In genomic region chr16:364595-365491, GRCh38 we compare ENCODE assay signal across 1 cellular context.
A peak's percentile ranks its signal among the peaks of the same experiment; 100 is the strongest.
TF ChIP-seq lines count a peak whose summit lies in the region.

No MANE protein-coding gene starts in this region.

TF ChIP-seq in HepG2, 621 proteins besides CTCF, POLR2A, EP300 and RAD21 (continued from another document):
- TF ChIP-seq NFAT5 (CRISPR knock-in tag; IDR thresholded peaks at IDR 0.05) (no peak), GLI4 (CRISPR knock-in tag; IDR thresholded peaks at IDR 0.05; ENCODE audit: borderline replicate concordance) (no peak), SRY (CRISPR knock-in tag; IDR thresholded peaks at IDR 0.05) (0 out of 2 replicates have a peak, but pooled peaks have one; percentile 23), ZNF784 (CRISPR knock-in tag; IDR thresholded peaks at IDR 0.05; ENCODE audit: borderline replicate concordance) (no peak), AGO1 (IDR thresholded peaks at IDR 0.05; ENCODE audit: low read depth, low read length, poor library complexity, severe bottlenecking) (peak; percentile 93), NRL (CRISPR knock-in tag; IDR thresholded peaks at IDR 0.05; ENCODE audit: borderline replicate concordance) (peak; percentile 28; the same call in 1 of the 2 replicates), IKZF5 (CRISPR knock-in tag; IDR thresholded peaks at IDR 0.05) (0 out of 2 replicates have a peak, but pooled peaks have one; percentile 44), ZC3H13 (CRISPR knock-in tag; IDR thresholded peaks at IDR 0.05) (peak; percentile 57; the same call in 1 of the 2 replicates), DZIP1 (CRISPR knock-in tag; IDR thresholded peaks at IDR 0.05) (0 out of 2 replicates have a peak, but pooled peaks have one; percentile 24), HNF1B (CRISPR knock-in tag; IDR thresholded peaks at IDR 0.05) (peak; percentile 68; the same call in 1 of the 2 replicates)
